ENCODE assay signal across 18 cellular contexts in genomic region chr12:42732908-42733411, GRCh38.
DNase-seq lines count a peak whose midpoint lies in the region; TF ChIP-seq lines count a peak whose summit lies in the region.
"Had no signal": no experiment of that assay in that cellular context is flagged by ENCODE, and none has a peak within 500 bp of the region (broad histone marks: within the 10 kb centered on the region; RNA-seq: fewer than 3 reads in every experiment).

No MANE protein-coding gene starts in this region.

- intact Hi-C loops in Calu3 (cut with micrococcal nuclease; ENCODE audit: unreplicated experiment): no loop called here

- TF ChIP-seq CTCF in fibroblast of mammary gland (conservative IDR thresholded peaks at IDR 0.05; ENCODE audit: control insufficient read depth, insufficient read depth, low read depth, low read length) (no peak), Calu3 (IDR thresholded peaks at IDR 0.05; ENCODE audit: unreplicated experiment) (no peak)

- peaks cover 6% of the 10 kb centered on the region for H3K4me1 Mint-ChIP-seq in Calu3 (ENCODE audit: low read depth, unreplicated experiment)

- DNase-seq in ELR (ENCODE audit: low read depth): peak; percentile 21
- DNase-seq in M059J (ENCODE audit: low read depth): peak; percentile 89
- peak; percentile 33 for DNase-seq in fibroblast of mammary gland (ENCODE audit: low read depth)
- peak; percentile 76 for DNase-seq in renal cortical epithelial cell (ENCODE audit: low read depth)
- DNase-seq in Calu3: no peak
- no peak for DNase-seq in NCI-H524 treated with DMSO at 0.1 percent for 48 hours (lab: John Stamatoyannopoulos, UW)
- DNase-seq in NCI-H748 treated with DMSO at 0.1 percent for 48 hours (lab: John Stamatoyannopoulos, UW): no peak
- DNase-seq in NCI-H1436 (lab: John Stamatoyannopoulos, UW): no peak
- DNase-seq: BE2C, DMS79, Karpas-422, NCI-H1092 treated with DMSO at 0.1 percent for 48 hours, NCI-H146, NCI-H2029, NCI-H345, NCI-H524, OCI-M1 had no signal

- H3K4me3 Mint-ChIP-seq in Calu3 (ENCODE audit: low read depth, unreplicated experiment): no peak overlapping the region
- H3K4me3 Mint-ChIP-seq: GM23338 had no signal

- no peaks in the 10 kb centered on the region for H3K27me3 Mint-ChIP-seq in Calu3 (ENCODE audit: unreplicated experiment)

- no peak overlapping the region for H3K27ac Mint-ChIP-seq in Calu3 (ENCODE audit: unreplicated experiment)
- H3K27ac Mint-ChIP-seq: GM23338 had no signal

- no TSS peak for BruUV-seq in Calu3 (replicated peaks; lab: Mats Ljungman, UMichigan)

- H3K9me3 Mint-ChIP-seq in Calu3 (ENCODE audit: low read depth, unreplicated experiment): no peaks in the 10 kb centered on the region
- H3K9me3 Mint-ChIP-seq: GM23338 had no signal

- CTCF ChIA-PET in Calu3 (lab: Charles Lee): no interaction called here

- no peak overlapping the region for H3K4me3 ChIP-seq in fibroblast of mammary gland (ENCODE audit: control insufficient read depth, low read depth, low read length)
- H3K4me3 ChIP-seq: GM23338 had no signal

- H3K36me3 Mint-ChIP-seq in Calu3 (ENCODE audit: insufficient read depth, unreplicated experiment): no peaks in the 10 kb centered on the region

Comparison
In these comparisons a context has a peak if more than half of its experiments do, and no peak if none do; other contexts are left out.
1. DNase-seq: peak in ELR (single experiment), M059J (single experiment), fibroblast of mammary gland (single experiment) and renal cortical epithelial cell (single experiment); none in Calu3 (single experiment), NCI-H524 treated with DMSO at 0.1 percent for 48 hours (single experiment), NCI-H748 treated with DMSO at 0.1 percent for 48 hours (single experiment) and NCI-H1436 (single experiment).